Comparison of ENCODE assay signal across 29 cellular contexts in genomic region chr19:50962245-50962644, GRCh38. TPM values are rescaled to one million over a fixed set of nuclear protein-coding genes. Genes with fewer than 3 reads are reported as not detected.
"Had no signal": no experiment of that assay in that cellular context is flagged by ENCODE, and none has a peak within 500 bp of the region (broad histone marks: within the 10 kb centered on the region; RNA-seq: fewer than 3 reads in every experiment).

No MANE protein-coding gene starts in this region.

- H3K27ac ChIP-seq: KMS-11, SJSA1 had no signal

- ATAC-seq: HepG2, T-helper 17 cell had no signal

- H3K4me2 ChIP-seq: KMS-11, SK-N-SH had no signal

- H3K9ac ChIP-seq: KMS-11, SK-N-SH had no signal

- DNase-seq: IMR-90, Kasumi-1, MM.1S, NCI-H1092, NCI-H1105 treated with DMSO at 0.1 percent for 48 hours, NCI-H1417 treated with DMSO at 0.1 percent for 48 hours, NCI-H146, NCI-H1694 treated with DMSO at 0.1 percent for 48 hours, NCI-H1930, NCI-H2081, NCI-H2107, NCI-H2227 treated with DMSO at 0.1 percent for 48 hours, NCI-H524, NCI-H526 treated with DMSO at 0.1 percent for 48 hours, NCI-H748 treated with DMSO at 0.1 percent for 48 hours, Right ventricle myocardium superior, RPMI8226, SIG-M5, SK-N-SH, SW 1271, T-helper 1 cell, T-helper 17 cell had no signal

- H3K36me3 ChIP-seq: SJSA1 had no signal

- H3K9me3 ChIP-seq: SJSA1, SK-N-SH had no signal

- FAIRE-seq: HepG2, RCC 7860 had no signal

- H3K27me3 ChIP-seq: SJSA1 had no signal

- H3K4me3 ChIP-seq: SJSA1 had no signal

- H3K4me1 ChIP-seq: SJSA1 had no signal

RNA-seq across cellular contexts. Expression of gene KLK6, which starts 7.1 kb away (rescaled TPM):
- total RNA-seq: HT1080, IMR-90, NCI-H460, Right ventricle myocardium superior, SJSA1, T-helper 17 cell had no signal
- polyA plus RNA-seq: IMR-90, SK-N-SH had no signal

RNA-seq across cellular contexts. Expression of gene KLK5, which starts 9.4 kb away (rescaled TPM):
- total RNA-seq: HepG2, HT1080, IMR-90, M059J, NCI-H460, Right ventricle myocardium superior, SJSA1, T-helper 17 cell had no signal
- polyA plus RNA-seq: HepG2, IMR-90, SK-N-SH had no signal

RNA-seq across cellular contexts. Expression of gene KLK7, which starts 21.5 kb away (rescaled TPM):
- total RNA-seq: HepG2, HT1080, IMR-90, M059J, NCI-H460, Right ventricle myocardium superior, SJSA1, T-helper 17 cell had no signal
- polyA plus RNA-seq: HepG2, IMR-90, SK-N-SH had no signal

RNA-seq across cellular contexts. Expression of gene KLK8, which starts 39.2 kb away (rescaled TPM):
- total RNA-seq: HepG2, HT1080, IMR-90, M059J, NCI-H460, Right ventricle myocardium superior, SJSA1, T-helper 17 cell had no signal
- polyA plus RNA-seq: HepG2, IMR-90, SK-N-SH had no signal

RNA-seq across cellular contexts. Expression of gene KLK4, which starts 51.0 kb away (rescaled TPM):
- total RNA-seq: HepG2, HT1080, IMR-90, M059J, NCI-H460, Right ventricle myocardium superior, SJSA1, T-helper 17 cell had no signal
- polyA plus RNA-seq: HepG2, IMR-90, SK-N-SH had no signal
